ENCODE assay signal across 8 cellular contexts in genomic region chr11:9002920-9003572, GRCh38. TPM values are rescaled to one million over a fixed set of nuclear protein-coding genes. Genes with fewer than 3 reads are reported as not detected.
A peak's percentile ranks its signal among the peaks of the same experiment; 100 is the strongest.
DNase-seq lines count a peak whose midpoint lies in the region; ATAC-seq and TF ChIP-seq lines count a peak whose summit lies in the region.

No MANE protein-coding gene starts in this region.

- no peak overlapping the region for H3K27ac ChIP-seq in iPS DF 6.9 (ENCODE audit: low read length)

- H3K36me3 ChIP-seq in iPS DF 6.9 (ENCODE audit: control insufficient read depth, insufficient read depth, low read length) = no peaks in the 10 kb centered on the region; the same call in 1 of the 2 replicates

- H3K27me3 ChIP-seq in iPS DF 6.9 (ENCODE audit: control insufficient read depth, insufficient read depth, low read length) = peaks cover 21% of the 10 kb centered on the region; the same call in 1 of the 2 replicates

- no peak for DNase-seq in T-helper 1 cell
- peak; percentile 70 for DNase-seq in activated CD4-positive, alpha-beta T cell treated with anti-CD3 and anti-CD28 coated beads, Interleukin-2, amount 10 ng/mL, durations not matched to agents 24 days and 14 days
- DNase-seq in iPS DF 6.9 (ENCODE audit: low read depth, low spot score) = no peak
- no peak for DNase-seq in stimulated activated naive B cell treated with anti-CD40 and anti-IgM and Interleukin-4, amounts not matched to agents 10 μg/mL and 1 μg/mL and 100 μg/mL, for 72 hours
- no peak for DNase-seq in GM13977 (ENCODE audit: low spot score)

- H3K4me1 Mint-ChIP-seq in T-helper 1 cell treated with Interleukin-12 subunit alpha and Interleukin-12 subunit beta and Interleukin-4 antibody, amounts not matched to agents 30 μg/mL and 1 μg/mL, for 36 hours (ENCODE audit: low read depth) = peaks cover 28% of the 10 kb centered on the region
- H3K4me1 Mint-ChIP-seq in activated CD4-positive, alpha-beta T cell treated with anti-CD3 and anti-CD28 coated beads, Interleukin-2, amount 10 ng/mL, durations not matched to agents 24 days and 14 days = peaks cover 26% of the 10 kb centered on the region
- H3K4me1 Mint-ChIP-seq in stimulated activated naive B cell treated with anti-CD40 and anti-IgM and Interleukin-4, amounts not matched to agents 10 μg/mL and 1 μg/mL and 100 μg/mL, for 72 hours = peaks cover 7 to 12% of the 10 kb centered on the region in 2 donors

- peak overlapping the region; percentile 80 for H3K4me3 Mint-ChIP-seq in T-helper 1 cell treated with Interleukin-12 subunit alpha and Interleukin-12 subunit beta and Interleukin-4 antibody, amounts not matched to agents 30 μg/mL and 1 μg/mL, for 36 hours
- H3K4me3 Mint-ChIP-seq in activated CD4-positive, alpha-beta T cell treated with anti-CD3 and anti-CD28 coated beads, Interleukin-2, amount 10 ng/mL, durations not matched to agents 24 days and 14 days = peak overlapping the region; percentile 86
- H3K4me3 Mint-ChIP-seq in stimulated activated naive B cell treated with anti-CD40 and anti-IgM and Interleukin-4, amounts not matched to agents 10 μg/mL and 1 μg/mL and 100 μg/mL, for 72 hours = peak overlapping the region; percentile 77 to 82

- H3K4me3 ChIP-seq in iPS DF 6.9 (ENCODE audit: low read length) = peak overlapping the region; percentile 30; the same call in 1 of the 2 replicates

- no peaks in the 10 kb centered on the region for H3K9me3 Mint-ChIP-seq in T-helper 1 cell treated with Interleukin-12 subunit alpha and Interleukin-12 subunit beta and Interleukin-4 antibody, amounts not matched to agents 30 μg/mL and 1 μg/mL, for 36 hours
- H3K9me3 Mint-ChIP-seq in activated CD4-positive, alpha-beta T cell treated with anti-CD3 and anti-CD28 coated beads, Interleukin-2, amount 10 ng/mL, durations not matched to agents 24 days and 14 days = no peaks in the 10 kb centered on the region
- H3K9me3 Mint-ChIP-seq in stimulated activated naive B cell treated with anti-CD40 and anti-IgM and Interleukin-4, amounts not matched to agents 10 μg/mL and 1 μg/mL and 100 μg/mL, for 72 hours = no peaks in the 10 kb centered on the region

- peaks cover 43% of the 10 kb centered on the region for H3K27me3 Mint-ChIP-seq in T-helper 1 cell treated with Interleukin-12 subunit alpha and Interleukin-12 subunit beta and Interleukin-4 antibody, amounts not matched to agents 30 μg/mL and 1 μg/mL, for 36 hours (ENCODE audit: low read depth)
- peaks cover 38% of the 10 kb centered on the region for H3K27me3 Mint-ChIP-seq in activated CD4-positive, alpha-beta T cell treated with anti-CD3 and anti-CD28 coated beads, Interleukin-2, amount 10 ng/mL, durations not matched to agents 24 days and 14 days
- peaks cover 37 to 53% of the 10 kb centered on the region in 2 donors for H3K27me3 Mint-ChIP-seq in stimulated activated naive B cell treated with anti-CD40 and anti-IgM and Interleukin-4, amounts not matched to agents 10 μg/mL and 1 μg/mL and 100 μg/mL, for 72 hours

- ATAC-seq in stimulated activated naive B cell treated with anti-CD40 and anti-IgM and Interleukin-4, amounts not matched to agents 10 μg/mL and 1 μg/mL and 100 μg/mL, for 72 hours (replicated peaks) = no peak
- ATAC-seq in GM19324 (IDR thresholded peaks at IDR 0.05; ENCODE audit: low FRiP score, unreplicated experiment) (no peak), HG03280 (IDR thresholded peaks at IDR 0.05; ENCODE audit: unreplicated experiment) (no peak)

- WGBS in iPS DF 6.9 (ENCODE audit: insufficient coverage, insufficient read length) = no CpG with 5 or more reads among the region's 8 CpGs

- intact Hi-C loops in activated CD4-positive, alpha-beta T cell treated with anti-CD3 and anti-CD28 coated beads, Interleukin-2, amount 10 ng/mL, durations not matched to agents 24 days and 14 days (cut with micrococcal nuclease) = loop anchor here (1.0 to 10.0 kb wide), 6 partner anchors 39 to 459 kb away; partner anchors contain the start of genes AKIP1, DENND5A, TMEM9B and ZNF143

- H3K36me3 Mint-ChIP-seq in T-helper 1 cell treated with Interleukin-12 subunit alpha and Interleukin-12 subunit beta and Interleukin-4 antibody, amounts not matched to agents 30 μg/mL and 1 μg/mL, for 36 hours (ENCODE audit: low read depth) = peaks cover 5% of the 10 kb centered on the region
- no peaks in the 10 kb centered on the region for H3K36me3 Mint-ChIP-seq in activated CD4-positive, alpha-beta T cell treated with anti-CD3 and anti-CD28 coated beads, Interleukin-2, amount 10 ng/mL, durations not matched to agents 24 days and 14 days (ENCODE audit: low read depth)
- H3K36me3 Mint-ChIP-seq in stimulated activated naive B cell treated with anti-CD40 and anti-IgM and Interleukin-4, amounts not matched to agents 10 μg/mL and 1 μg/mL and 100 μg/mL, for 72 hours = no peaks in the 10 kb centered on the region

- no peak for TF ChIP-seq CTCF in GM13977 (IDR thresholded peaks at IDR 0.05; ENCODE audit: extremely low read depth, insufficient read depth, missing control alignments)

- in situ Hi-C loops in GM13977 (cut with MboI; ENCODE audit: low pct_unique_long_range_greater_than_20kb, low sequenced_read_pairs, unreplicated experiment) = no loop called here

- H3K4me1 ChIP-seq in iPS DF 6.9 (ENCODE audit: control insufficient read depth, insufficient read depth, low read length) = no peaks in the 10 kb centered on the region

- no peaks in the 10 kb centered on the region for H3K9me3 ChIP-seq in iPS DF 6.9 (ENCODE audit: control insufficient read depth, insufficient read depth, low read length)

- peak overlapping the region; percentile 77 for H3K27ac Mint-ChIP-seq in T-helper 1 cell treated with Interleukin-12 subunit alpha and Interleukin-12 subunit beta and Interleukin-4 antibody, amounts not matched to agents 30 μg/mL and 1 μg/mL, for 36 hours
- H3K27ac Mint-ChIP-seq in activated CD4-positive, alpha-beta T cell treated with anti-CD3 and anti-CD28 coated beads, Interleukin-2, amount 10 ng/mL, durations not matched to agents 24 days and 14 days = peak overlapping the region; percentile 77
- H3K27ac Mint-ChIP-seq in stimulated activated naive B cell treated with anti-CD40 and anti-IgM and Interleukin-4, amounts not matched to agents 10 μg/mL and 1 μg/mL and 100 μg/mL, for 72 hours = no peak overlapping the region

RNA-seq across cellular contexts. Expression of gene NRIP3, which starts 0.8 kb away (rescaled TPM):
- total RNA-seq in activated CD4-positive, alpha-beta T cell treated with anti-CD3 and anti-CD28 coated beads, Interleukin-2, amount 10 ng/mL, durations not matched to agents 24 days and 14 days = 4.8 and 5.3 TPM in 2 replicates

RNA-seq across cellular contexts. Expression of gene TMEM9B, which starts 38.8 kb away (rescaled TPM):
- total RNA-seq in activated CD4-positive, alpha-beta T cell treated with anti-CD3 and anti-CD28 coated beads, Interleukin-2, amount 10 ng/mL, durations not matched to agents 24 days and 14 days = 25.2 and 26.5 TPM in 2 replicates
